In the genomic region with DNA sequence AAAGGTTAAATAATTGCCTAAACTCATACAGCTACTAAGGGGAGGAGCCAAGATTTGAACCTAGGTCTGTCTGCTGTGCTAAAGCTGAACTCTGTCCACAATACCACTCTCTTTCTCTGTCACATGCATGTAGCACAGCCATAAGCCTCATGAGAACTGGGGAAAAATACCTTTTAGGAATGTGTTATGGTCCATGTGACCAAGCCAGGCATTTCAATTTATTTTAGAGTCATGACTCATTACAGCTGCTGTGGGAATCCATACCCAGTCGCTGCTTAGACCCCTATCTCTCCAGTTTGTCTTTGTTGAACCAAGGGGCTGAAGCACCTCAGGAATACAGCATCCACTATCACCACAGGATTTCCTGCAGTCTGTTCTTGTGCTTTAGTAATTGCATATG, we compare ENCODE assay signal across 21 cellular contexts.
DNase-seq lines count a peak whose midpoint lies in the region; ATAC-seq, FAIRE-seq and TF ChIP-seq lines count a peak whose summit lies in the region.
"Had no signal": no experiment of that assay in that cellular context is flagged by ENCODE, and none has a peak within 500 bp of the region (broad histone marks: within the 10 kb centered on the region; RNA-seq: fewer than 3 reads in every experiment).

No MANE protein-coding gene starts in this region.

- H3K4me3 ChIP-seq in breast epithelium = no peak overlapping the region
- H3K4me3 ChIP-seq in HepG2 (replicated peaks in 1 of 3; ENCODE audit: insufficient read depth in 1 of 3, low read depth in 2 of 3, low read length in 3 of 3) = no peak overlapping the region
- no peak overlapping the region for H3K4me3 ChIP-seq in CD8-positive, alpha-beta T cell (ENCODE audit: low read depth, low read length)
- no peak overlapping the region for H3K4me3 ChIP-seq in testis
- H3K4me3 ChIP-seq: Peyer's patch had no signal

- H3K4me1 Mint-ChIP-seq in MCF 10A (ENCODE audit: insufficient read depth, unreplicated experiment) = no peaks in the 10 kb centered on the region
- no peaks in the 10 kb centered on the region for H3K4me1 Mint-ChIP-seq in activated T-helper 1 cell treated with anti-CD3 and anti-CD28 coated beads, Interleukin-12 subunit alpha, Interleukin-12 subunit beta, Interleukin-2, Interleukin-4 antibody, amounts not matched to agents 30 ng/mL and 10 ng/mL and 1 ng/mL, durations not matched to agents 14 hours and 24 hours and 36 hours (ENCODE audit: low read depth)
- H3K4me1 Mint-ChIP-seq in CD8-positive, alpha-beta T cell (ENCODE audit: low read depth) = no peaks in the 10 kb centered on the region
- H3K4me1 Mint-ChIP-seq: CD14-positive monocyte had no signal

- CTCF ChIA-PET in MCF 10A (lab: Yijun Ruan, JAX) = interaction anchor here (0.6 to 1.6 kb wide), 2 partner anchors 16 to 214 kb away, joined by 3 read pairs; no protein-coding TSS in a partner anchor
- CTCF ChIA-PET in HepG2 (lab: Yijun Ruan, JAX; ENCODE audit: low intra/inter-chr PET ratio, low total read pairs) = no interaction called here
- CTCF ChIA-PET in CD8-positive, alpha-beta T cell (lab: Charles Lee) = no interaction called here

- H3K4me3 Mint-ChIP-seq in MCF 10A (ENCODE audit: unreplicated experiment) = no peak overlapping the region
- no peak overlapping the region for H3K4me3 Mint-ChIP-seq in activated T-helper 1 cell treated with anti-CD3 and anti-CD28 coated beads, Interleukin-12 subunit alpha, Interleukin-12 subunit beta, Interleukin-2, Interleukin-4 antibody, amounts not matched to agents 30 ng/mL and 10 ng/mL and 1 ng/mL, durations not matched to agents 14 hours and 24 hours and 36 hours
- H3K4me3 Mint-ChIP-seq in CD8-positive, alpha-beta T cell = no peak overlapping the region
- H3K4me3 Mint-ChIP-seq: CD14-positive monocyte had no signal

- H3K9ac ChIP-seq in HepG2 (ENCODE audit: insufficient read depth, low read depth, low read length) = no peak overlapping the region

- TF ChIP-seq POLR2A in breast epithelium (IDR thresholded peaks at IDR 0.05) (no peak), HepG2 (IDR thresholded peaks at IDR 0.05; ENCODE audit: insufficient read depth in 1 of 2, low read depth in 2 of 2, low read length in 2 of 2) (no peak), testis (IDR thresholded peaks at IDR 0.05) (no peak)

- H2AFZ ChIP-seq in HepG2 (ENCODE audit: low read length) = no peak overlapping the region

- WGBS in HepG2 (ENCODE audit: low lambda C conversion rate) = 85% methylated on average over 1 of the region's 1 CpG
- WGBS in testis, 2 donors = 91 to 95% methylated on average over 1 of the region's 1 CpG

- no peaks in the 10 kb centered on the region for H4K20me1 ChIP-seq in HepG2 (ENCODE audit: insufficient read depth, low read length)

- POLR2A ChIA-PET in MCF 10A (lab: Yijun Ruan, JAX) (no interaction called here), HepG2 (lab: Yijun Ruan, JAX) (no interaction called here)
- POLR2A ChIA-PET in CD8-positive, alpha-beta T cell (lab: Charles Lee) = no interaction called here

- H3K9me3 Mint-ChIP-seq in MCF 10A (ENCODE audit: unreplicated experiment) = peaks cover 12% of the 10 kb centered on the region
- peaks cover 12% of the 10 kb centered on the region for H3K9me3 Mint-ChIP-seq in activated T-helper 1 cell treated with anti-CD3 and anti-CD28 coated beads, Interleukin-12 subunit alpha, Interleukin-12 subunit beta, Interleukin-2, Interleukin-4 antibody, amounts not matched to agents 30 ng/mL and 10 ng/mL and 1 ng/mL, durations not matched to agents 14 hours and 24 hours and 36 hours
- peaks cover 3% of the 10 kb centered on the region for H3K9me3 Mint-ChIP-seq in CD8-positive, alpha-beta T cell

- H3K79me2 ChIP-seq in HepG2 (ENCODE audit: insufficient read depth, low read length) = no peaks in the 10 kb centered on the region

- H3K36me3 ChIP-seq in breast epithelium = no peaks in the 10 kb centered on the region
- H3K36me3 ChIP-seq in HepG2 (replicated peaks in 1 of 2; ENCODE audit: control insufficient read depth in 1 of 2, insufficient read depth in 2 of 2, low read length in 2 of 2) = no peaks in the 10 kb centered on the region
- H3K36me3 ChIP-seq in CD8-positive, alpha-beta T cell (ENCODE audit: insufficient read depth, low read length) = no peaks in the 10 kb centered on the region
- H3K36me3 ChIP-seq in testis (ENCODE audit: low read depth, missing control alignments) = no peaks in the 10 kb centered on the region
- H3K36me3 ChIP-seq: Peyer's patch had no signal

- intact Hi-C loops in MCF 10A (cut with micrococcal nuclease) (no loop called here), breast epithelium (cut with DNase I; ENCODE audit: low total_unique reads) (loop anchor here (10.0 kb wide), 1 partner anchor 1203 kb away; no protein-coding TSS in a partner anchor), HepG2 (cut with micrococcal nuclease; ENCODE audit: unreplicated experiment) (loop anchor here (10.0 kb wide), 1 partner anchor 193 kb away; no protein-coding TSS in a partner anchor), testis (cut with DNase I; ENCODE audit: low total_unique reads) (no loop called here)
- intact Hi-C loops in activated T-helper 1 cell treated with anti-CD3 and anti-CD28 coated beads, Interleukin-12 subunit alpha, Interleukin-12 subunit beta, Interleukin-2, Interleukin-4 antibody, amounts not matched to agents 30 ng/mL and 10 ng/mL and 1 ng/mL, durations not matched to agents 14 hours and 24 hours and 36 hours (cut with micrococcal nuclease) = no loop called here
- intact Hi-C loops in CD8-positive, alpha-beta T cell (cut with DNase I, micrococcal nuclease) = no loop called here

- H3K27ac ChIP-seq in breast epithelium (no peak overlapping the region), VCaP (peak overlapping the region; percentile 24), HepG2 (ENCODE audit: extremely low read length, insufficient read depth, low read length) (no peak overlapping the region), testis (no peak overlapping the region)
- no peak overlapping the region for H3K27ac ChIP-seq in CD8-positive, alpha-beta T cell (ENCODE audit: low read depth, low read length)
- H3K27ac ChIP-seq: Peyer's patch had no signal

- no peak for FAIRE-seq in HepG2 (lab: Jason Lieb, UNC)
- FAIRE-seq: A204.1, G401.6, GM12891, GM19239 had no signal

- TF ChIP-seq CTCF in MCF 10A (IDR thresholded peaks at IDR 0.05; ENCODE audit: unreplicated experiment) (no peak), breast epithelium (IDR thresholded peaks at IDR 0.05) (no peak), VCaP (conservative IDR thresholded peaks at IDR 0.05) (no peak), HepG2 (CRISPR knock-in tag; IDR thresholded peaks at IDR 0.05) (no peak), testis (IDR thresholded peaks at IDR 0.05) (no peak)
- no peak for TF ChIP-seq CTCF in CD8-positive, alpha-beta T cell (IDR thresholded peaks at IDR 0.05)

- no peaks in the 10 kb centered on the region for H3K36me3 Mint-ChIP-seq in MCF 10A (ENCODE audit: insufficient read depth, unreplicated experiment)
- H3K36me3 Mint-ChIP-seq in activated T-helper 1 cell treated with anti-CD3 and anti-CD28 coated beads, Interleukin-12 subunit alpha, Interleukin-12 subunit beta, Interleukin-2, Interleukin-4 antibody, amounts not matched to agents 30 ng/mL and 10 ng/mL and 1 ng/mL, durations not matched to agents 14 hours and 24 hours and 36 hours (ENCODE audit: low read depth) = no peaks in the 10 kb centered on the region
- H3K36me3 Mint-ChIP-seq in CD8-positive, alpha-beta T cell = peaks cover 27% of the 10 kb centered on the region
- H3K36me3 Mint-ChIP-seq: CD14-positive monocyte had no signal

- BruUV-seq in MCF 10A (replicated peaks; lab: Mats Ljungman, UMichigan) = no TSS peak
- no TSS peak for BruUV-seq in HepG2 (replicated peaks; lab: Mats Ljungman, UMichigan)

- ATAC-seq in HepG2 = peak; percentile 68
- no peak for ATAC-seq in CD8-positive, alpha-beta T cell

- in situ Hi-C loops in HepG2 (cut with HindIII; ENCODE audit: extremely low pct_ligation_motif_present, low pct_unique_long_range_greater_than_20kb) = no loop called here

- TF ChIP-seq EP300 in HepG2 (IDR thresholded peaks at IDR 0.05; ENCODE audit: low read depth in 2 of 2, low read length in 2 of 2) = no peak
- TF ChIP-seq EP300 in HepG2 (CRISPR knock-in tag; IDR thresholded peaks at IDR 0.05; ENCODE audit: borderline replicate concordance) = no peak

- H3K9me3 ChIP-seq in breast epithelium (peaks cover 0 to 2% of the 10 kb centered on the region in 2 donors), HepG2 (ENCODE audit: low read length) (peaks cover 7% of the 10 kb centered on the region), testis (no peaks in the 10 kb centered on the region)
- H3K9me3 ChIP-seq in CD8-positive, alpha-beta T cell (ENCODE audit: low read length) = no peaks in the 10 kb centered on the region

- H3K27me3 ChIP-seq in breast epithelium = no peaks in the 10 kb centered on the region
- no peaks in the 10 kb centered on the region for H3K27me3 ChIP-seq in HepG2 (ENCODE audit: control insufficient read depth in 1 of 2, insufficient read depth in 2 of 2, low read length in 2 of 2)
- no peaks in the 10 kb centered on the region for H3K27me3 ChIP-seq in CD8-positive, alpha-beta T cell (ENCODE audit: insufficient read depth, low read length)
- no peaks in the 10 kb centered on the region for H3K27me3 ChIP-seq in testis
- H3K27me3 ChIP-seq: Peyer's patch had no signal

- no peaks in the 10 kb centered on the region for H3K27me3 Mint-ChIP-seq in MCF 10A (ENCODE audit: insufficient read depth, unreplicated experiment)
- no peaks in the 10 kb centered on the region for H3K27me3 Mint-ChIP-seq in activated T-helper 1 cell treated with anti-CD3 and anti-CD28 coated beads, Interleukin-12 subunit alpha, Interleukin-12 subunit beta, Interleukin-2, Interleukin-4 antibody, amounts not matched to agents 30 ng/mL and 10 ng/mL and 1 ng/mL, durations not matched to agents 14 hours and 24 hours and 36 hours (ENCODE audit: insufficient read depth)
- H3K27me3 Mint-ChIP-seq in CD8-positive, alpha-beta T cell (ENCODE audit: low read depth) = no peaks in the 10 kb centered on the region

- TF ChIP-seq RAD21 in HepG2 (CRISPR knock-in tag; IDR thresholded peaks at IDR 0.05) = no peak

- H3K4me2 ChIP-seq in HepG2 (ENCODE audit: low read depth, low read length) = no peak overlapping the region

- H3K4me1 ChIP-seq in breast epithelium = no peaks in the 10 kb centered on the region
- H3K4me1 ChIP-seq in HepG2 (ENCODE audit: insufficient read depth, low read length) = peaks cover 29% of the 10 kb centered on the region
- no peaks in the 10 kb centered on the region for H3K4me1 ChIP-seq in CD8-positive, alpha-beta T cell (ENCODE audit: insufficient read depth, low read length)
- H3K4me1 ChIP-seq in testis = peaks cover 3% of the 10 kb centered on the region
- H3K4me1 ChIP-seq: Peyer's patch had no signal

- no peak overlapping the region for H3K27ac Mint-ChIP-seq in MCF 10A (ENCODE audit: low read depth, unreplicated experiment)
- H3K27ac Mint-ChIP-seq in activated T-helper 1 cell treated with anti-CD3 and anti-CD28 coated beads, Interleukin-12 subunit alpha, Interleukin-12 subunit beta, Interleukin-2, Interleukin-4 antibody, amounts not matched to agents 30 ng/mL and 10 ng/mL and 1 ng/mL, durations not matched to agents 14 hours and 24 hours and 36 hours = no peak overlapping the region
- no peak overlapping the region for H3K27ac Mint-ChIP-seq in CD8-positive, alpha-beta T cell
- H3K27ac Mint-ChIP-seq: CD14-positive monocyte had no signal

- DNase-seq in MCF 10A (ENCODE audit: unreplicated experiment) (peak; percentile 3), breast epithelium (ENCODE audit: low spot score in 2 of 2) (no peak), HepG2 (ENCODE audit: low spot score) (peak; percentile 31), Ammon's horn (ENCODE audit: low spot score) (no peak), testis (no peak)
- no peak for DNase-seq in activated T-helper 1 cell treated with anti-CD3 and anti-CD28 coated beads, Interleukin-12 subunit alpha, Interleukin-12 subunit beta, Interleukin-2, Interleukin-4 antibody, amounts not matched to agents 30 ng/mL and 10 ng/mL and 1 ng/mL, durations not matched to agents 14 hours and 24 hours and 36 hours (ENCODE audit: low spot score)
- DNase-seq in CD8-positive, alpha-beta T cell = no peak
- DNase-seq: DMS53, KG1, MM.1S, NCI-H1105, NCI-H1694 treated with DMSO at 0.1 percent for 48 hours, NCI-H446 treated with DMSO at 0.1 percent for 48 hours, Peyer's patch, SHP77 had no signal

Comparison
In these comparisons a context has a peak if more than half of its experiments do, and no peak if none do; other contexts are left out.
1. DNase-seq: peak in MCF 10A (single experiment) and HepG2 (single experiment); none in breast epithelium (0 of 2), activated T-helper 1 cell treated with anti-CD3 and anti-CD28 coated beads, Interleukin-12 subunit alpha, Interleukin-12 subunit beta, Interleukin-2, Interleukin-4 antibody, amounts not matched to agents 30 ng/mL and 10 ng/mL and 1 ng/mL, durations not matched to agents 14 hours and 24 hours and 36 hours (single experiment), Ammon's horn (single experiment), CD8-positive, alpha-beta T cell (0 of 7) and testis (single experiment).
2. intact Hi-C loops: an anchor here in breast epithelium (10.0 kb wide) and HepG2 (10.0 kb wide); none called in MCF 10A, activated T-helper 1 cell treated with anti-CD3 and anti-CD28 coated beads, Interleukin-12 subunit alpha, Interleukin-12 subunit beta, Interleukin-2, Interleukin-4 antibody, amounts not matched to agents 30 ng/mL and 10 ng/mL and 1 ng/mL, durations not matched to agents 14 hours and 24 hours and 36 hours, CD8-positive, alpha-beta T cell and testis.